In the genomic region with DNA sequence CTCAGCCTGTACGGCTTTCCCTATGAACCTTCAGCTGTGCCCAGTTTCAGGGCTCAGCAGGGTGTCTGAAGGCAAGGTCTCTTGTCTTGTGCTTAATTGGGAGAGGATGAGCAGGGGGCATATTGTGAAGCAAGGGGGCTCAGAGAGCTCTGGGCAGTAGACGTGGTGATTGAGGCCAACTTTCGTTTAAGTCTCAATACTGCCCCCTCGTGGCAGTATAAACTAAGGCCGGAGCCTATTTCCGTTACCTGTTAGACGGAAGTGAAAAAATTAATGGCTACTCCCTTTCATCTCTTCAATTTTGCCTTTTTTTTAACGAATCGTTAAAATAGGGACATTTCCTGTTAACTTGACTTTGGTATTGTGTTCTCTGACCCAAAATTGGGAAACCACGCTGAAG, we compare ENCODE assay signal across 8 cellular contexts.
A peak's percentile ranks its signal among the peaks of the same experiment; 100 is the strongest.
DNase-seq lines count a peak whose midpoint lies in the region; ATAC-seq, FAIRE-seq and TF ChIP-seq lines count a peak whose summit lies in the region.

No MANE protein-coding gene starts in this region.

- TF ChIP-seq CTCF in breast epithelium (IDR thresholded peaks at IDR 0.05) = peak in 2 of 3 donors; percentile 47 to 50
- peak; percentile 80 for TF ChIP-seq CTCF in thoracic aorta (IDR thresholded peaks at IDR 0.05)

- intact Hi-C loops in breast epithelium (cut with DNase I; ENCODE audit: low total_unique reads) = no loop called here

- H3K4me1 ChIP-seq in breast epithelium (no peaks in the 10 kb centered on the region), thoracic aorta (ENCODE audit: control insufficient read depth in 1 of 2, low read depth in 2 of 2) (peaks cover 0 to 9% of the 10 kb centered on the region in 2 donors)

- no peaks in the 10 kb centered on the region for H3K27me3 ChIP-seq in breast epithelium
- H3K27me3 ChIP-seq in thoracic aorta (replicated peaks; ENCODE audit: insufficient read depth) = no peaks in the 10 kb centered on the region

- no peaks in the 10 kb centered on the region for H3K36me3 ChIP-seq in breast epithelium
- no peaks in the 10 kb centered on the region for H3K36me3 ChIP-seq in thoracic aorta

- H3K27ac ChIP-seq in breast epithelium (no peak overlapping the region), thoracic aorta (no peak overlapping the region)

- ATAC-seq in HG02678 (IDR thresholded peaks at IDR 0.05; ENCODE audit: unreplicated experiment) = peak; percentile 83
- no peak for ATAC-seq in thoracic aorta (ENCODE audit: insufficient number of reproducible peaks, low FRiP score, low read depth)

- TF ChIP-seq POLR2A in GM12892 (IDR thresholded peaks at IDR 0.05; ENCODE audit: low read depth, low read length) (no peak), breast epithelium (IDR thresholded peaks at IDR 0.05) (no peak)

- H3K9me3 ChIP-seq in breast epithelium (no peaks in the 10 kb centered on the region), thoracic aorta (no peaks in the 10 kb centered on the region)

- FAIRE-seq in GM12892 (lab: Jason Lieb, UNC) = peak; percentile 80

- DNase-seq in CD1c-positive myeloid dendritic cell (ENCODE audit: extremely low spot score) (peak; percentile 76), GM12892 (ENCODE audit: insufficient read length) (peak; percentile 3), NCI-H748 treated with DMSO at 0.1 percent for 48 hours (lab: John Stamatoyannopoulos, UW) (peak; percentile 61), breast epithelium (ENCODE audit: low spot score in 2 of 2) (no peak), left kidney (ENCODE audit: low read depth, low spot score) (peak; percentile 79), thoracic aorta (ENCODE audit: low spot score) (peak; percentile 7)
- DNase-seq in effector CD8-positive, alpha-beta T cell (lab: John Stamatoyannopoulos, UW) = no peak

- no peak overlapping the region for H3K4me3 ChIP-seq in breast epithelium
- H3K4me3 ChIP-seq in thoracic aorta = no peak overlapping the region

Comparison
In these comparisons a context has a peak if more than half of its experiments do, and no peak if none do; other contexts are left out.
1. DNase-seq: peak in CD1c-positive myeloid dendritic cell (single experiment), GM12892 (single experiment), NCI-H748 treated with DMSO at 0.1 percent for 48 hours (single experiment), left kidney (single experiment) and thoracic aorta (single experiment); none in breast epithelium (0 of 2) and effector CD8-positive, alpha-beta T cell (single experiment).